19 cellular contexts compared by ENCODE assay signal in the genomic region with DNA sequence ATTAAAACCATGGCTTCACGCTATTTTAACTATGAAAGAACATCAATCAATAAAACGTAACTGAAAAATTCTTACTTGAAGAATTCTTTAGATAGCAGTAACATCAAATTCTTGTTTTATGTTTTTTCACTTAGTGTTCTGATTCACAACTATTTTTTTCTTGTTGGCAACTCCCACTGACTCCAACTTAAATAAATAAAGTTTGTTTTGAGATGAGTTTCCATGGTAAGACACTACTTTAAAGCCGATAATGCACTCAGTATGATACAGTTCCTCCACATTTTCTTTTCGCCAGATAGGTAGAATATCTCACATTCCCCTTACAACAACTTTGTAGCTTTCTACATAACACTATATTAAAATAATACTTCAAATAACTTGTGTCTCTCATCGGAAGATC. TPM values are rescaled to one million over a fixed set of nuclear protein-coding genes. Genes with fewer than 3 reads are reported as not detected.
"Had no signal": no experiment of that assay in that cellular context is flagged by ENCODE, and none has a peak within 500 bp of the region (broad histone marks: within the 10 kb centered on the region; RNA-seq: fewer than 3 reads in every experiment).

No MANE protein-coding gene starts in this region.

- DNase-seq: activated CD4-positive, alpha-beta T cell treated with anti-CD3 and anti-CD28 coated beads, Interleukin-2, amount 50 U/mL, for 48 hours; amygdala; brain microvascular endothelial cell; central memory CD4-positive, alpha-beta T cell; heart right ventricle; right lobe of liver; small intestine; stimulated activated CD4-positive, alpha-beta T cell treated with anti-CD3 and anti-CD28 coated beads, Interleukin-4, amount 100 ng/mL, for 1 hour; stimulated activated naive CD8-positive, alpha-beta T cell treated with anti-CD3 and anti-CD28 coated beads, Interleukin-15, amount 100 ng/mL, for 72 hours; T1000; trophoblast cell had no signal

- H3K27me3 ChIP-seq: brain microvascular endothelial cell, heart right ventricle, right lobe of liver, vagina had no signal

- FAIRE-seq: islet of Langerhans, small intestine had no signal

- H3K36me3 ChIP-seq: brain microvascular endothelial cell, heart right ventricle, right lobe of liver, vagina had no signal

- H3K27me3 Mint-ChIP-seq: activated naive CD8-positive, alpha-beta T cell; stimulated activated naive CD8-positive, alpha-beta T cell treated with anti-CD3 and anti-CD28 coated beads, Interleukin-15, amount 100 ng/mL, for 72 hours had no signal

- H3K4me3 ChIP-seq: coronary artery, heart right ventricle, right lobe of liver, vagina had no signal

- H3K4me1 Mint-ChIP-seq: stimulated activated naive CD8-positive, alpha-beta T cell treated with anti-CD3 and anti-CD28 coated beads, Interleukin-15, amount 100 ng/mL, for 72 hours had no signal

- H3K9me3 Mint-ChIP-seq: activated T-helper 1 cell treated with anti-CD3 and anti-CD28 coated beads, Interleukin-12 subunit alpha, Interleukin-12 subunit beta, Interleukin-2, Interleukin-4 antibody, amounts not matched to agents 30 ng/mL and 10 ng/mL and 1 ng/mL, durations not matched to agents 14 hours and 24 hours and 36 hours; stimulated activated naive CD8-positive, alpha-beta T cell treated with anti-CD3 and anti-CD28 coated beads, Interleukin-15, amount 100 ng/mL, for 72 hours had no signal

- ATAC-seq: heart right ventricle; left lobe of liver; right lobe of liver; stimulated activated naive CD8-positive, alpha-beta T cell treated with anti-CD3 and anti-CD28 coated beads, Interleukin-15, amount 100 ng/mL, for 72 hours had no signal

- H3K4me3 Mint-ChIP-seq: activated naive CD8-positive, alpha-beta T cell; activated T-helper 1 cell treated with anti-CD3 and anti-CD28 coated beads, Interleukin-12 subunit alpha, Interleukin-12 subunit beta, Interleukin-2, Interleukin-4 antibody, amounts not matched to agents 30 ng/mL and 10 ng/mL and 1 ng/mL, durations not matched to agents 14 hours and 24 hours and 36 hours; neural crest cell; stimulated activated naive CD8-positive, alpha-beta T cell treated with anti-CD3 and anti-CD28 coated beads, Interleukin-15, amount 100 ng/mL, for 72 hours had no signal

- H3K9me3 ChIP-seq: heart right ventricle, right lobe of liver, vagina had no signal

- H3K27ac Mint-ChIP-seq: activated naive CD8-positive, alpha-beta T cell; activated T-helper 1 cell treated with anti-CD3 and anti-CD28 coated beads, Interleukin-12 subunit alpha, Interleukin-12 subunit beta, Interleukin-2, Interleukin-4 antibody, amounts not matched to agents 30 ng/mL and 10 ng/mL and 1 ng/mL, durations not matched to agents 14 hours and 24 hours and 36 hours; stimulated activated naive CD8-positive, alpha-beta T cell treated with anti-CD3 and anti-CD28 coated beads, Interleukin-15, amount 100 ng/mL, for 72 hours had no signal

- H3K27ac ChIP-seq: brain microvascular endothelial cell, coronary artery, heart right ventricle, right lobe of liver, vagina had no signal

RNA-seq across cellular contexts. Expression of gene CNKSR3, which starts 33.2 kb away (rescaled TPM):
- total RNA-seq: activated T-helper 1 cell treated with anti-CD3 and anti-CD28 coated beads, Interleukin-12 subunit alpha, Interleukin-12 subunit beta, Interleukin-2, Interleukin-4 antibody, amounts not matched to agents 30 ng/mL and 10 ng/mL and 1 ng/mL, durations not matched to agents 14 hours and 24 hours and 36 hours; T-helper 1 cell treated with Interleukin-12 subunit alpha and Interleukin-12 subunit beta and Interleukin-4 antibody, amounts not matched to agents 30 ng/mL and 1 ng/mL, for 36 hours had no signal
